ENCODE assay signal across 2 cellular contexts in the genomic region with DNA sequence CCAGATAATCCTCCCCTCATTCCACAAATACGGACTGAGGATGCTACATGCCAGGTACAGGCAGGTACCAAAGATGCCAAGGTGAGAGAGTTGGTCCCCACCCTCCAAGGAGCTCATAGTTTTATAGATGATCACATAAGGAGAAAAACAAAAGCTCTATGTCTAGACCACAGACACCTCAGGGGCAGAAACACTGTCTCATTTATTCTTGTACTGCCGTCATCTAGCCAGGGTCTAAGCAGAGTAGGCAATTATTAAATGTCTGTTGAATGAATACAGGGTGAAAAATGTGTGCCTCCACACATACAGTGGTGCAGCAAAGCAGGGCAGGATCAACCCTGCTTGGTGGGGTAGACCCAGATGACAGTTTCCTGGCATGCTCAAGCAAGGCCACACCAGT.
TF ChIP-seq lines count a peak whose summit lies in the region.

No MANE protein-coding gene starts in this region.

TF ChIP-seq in IMR-90, 13 proteins besides CTCF, POLR2A, EP300 and RAD21:
- TF ChIP-seq RCOR1 (IDR thresholded peaks at IDR 0.05; ENCODE audit: insufficient replicate concordance, low read length): no peak
- TF ChIP-seq, protein P1, sequence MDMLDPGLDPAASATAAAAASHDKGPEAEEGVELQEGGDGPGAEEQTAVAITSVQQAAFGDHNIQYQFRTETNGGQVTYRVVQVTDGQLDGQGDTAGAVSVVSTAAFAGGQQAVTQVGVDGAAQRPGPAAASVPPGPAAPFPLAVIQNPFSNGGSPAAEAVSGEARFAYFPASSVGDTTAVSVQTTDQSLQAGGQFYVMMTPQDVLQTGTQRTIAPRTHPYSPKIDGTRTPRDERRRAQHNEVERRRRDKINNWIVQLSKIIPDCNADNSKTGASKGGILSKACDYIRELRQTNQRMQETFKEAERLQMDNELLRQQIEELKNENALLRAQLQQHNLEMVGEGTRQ (IDR thresholded peaks at IDR 0.05; ENCODE audit: low read depth, low read length): no peak
- no peak for TF ChIP-seq MXI1 (IDR thresholded peaks at IDR 0.05; ENCODE audit: borderline replicate concordance, low read depth, low read length)
- TF ChIP-seq, protein P2, sequence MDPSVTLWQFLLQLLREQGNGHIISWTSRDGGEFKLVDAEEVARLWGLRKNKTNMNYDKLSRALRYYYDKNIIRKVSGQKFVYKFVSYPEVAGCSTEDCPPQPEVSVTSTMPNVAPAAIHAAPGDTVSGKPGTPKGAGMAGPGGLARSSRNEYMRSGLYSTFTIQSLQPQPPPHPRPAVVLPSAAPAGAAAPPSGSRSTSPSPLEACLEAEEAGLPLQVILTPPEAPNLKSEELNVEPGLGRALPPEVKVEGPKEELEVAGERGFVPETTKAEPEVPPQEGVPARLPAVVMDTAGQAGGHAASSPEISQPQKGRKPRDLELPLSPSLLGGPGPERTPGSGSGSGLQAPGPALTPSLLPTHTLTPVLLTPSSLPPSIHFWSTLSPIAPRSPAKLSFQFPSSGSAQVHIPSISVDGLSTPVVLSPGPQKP (IDR thresholded peaks at IDR 0.05; ENCODE audit: borderline replicate concordance, low read depth, low read length): no peak
- no peak for TF ChIP-seq NFE2L2 (IDR thresholded peaks at IDR 0.05; ENCODE audit: low read depth, low read length)
- no peak for TF ChIP-seq MAFK (IDR thresholded peaks at IDR 0.05; ENCODE audit: low read depth, low read length)
- no peak for TF ChIP-seq MAZ (IDR thresholded peaks at IDR 0.05; ENCODE audit: borderline replicate concordance, low read depth, low read length)
- TF ChIP-seq BHLHE40 (IDR thresholded peaks at IDR 0.05; ENCODE audit: low read depth, low read length): no peak
- no peak for TF ChIP-seq SMC3 (IDR thresholded peaks at IDR 0.05; ENCODE audit: low read depth, low read length)
- no peak for TF ChIP-seq FOS (IDR thresholded peaks at IDR 0.05; ENCODE audit: low read depth, low read length)
- no peak for TF ChIP-seq CEBPB (IDR thresholded peaks at IDR 0.05; ENCODE audit: low read depth, low read length)
- no peak for TF ChIP-seq CHD1 (IDR thresholded peaks at IDR 0.05; ENCODE audit: low read depth, low read length)
- TF ChIP-seq RFX5 (IDR thresholded peaks at IDR 0.05; ENCODE audit: low read depth, low read length): no peak

TF ChIP-seq in K562, 482 proteins besides CTCF, POLR2A, EP300 and RAD21:
- TF ChIP-seq ELF2 (CRISPR knock-in tag; IDR thresholded peaks at IDR 0.05) (0 out of 2 replicates have a peak, but pooled peaks have one; percentile 37), RHOXF2B (CRISPR knock-in tag; conservative IDR thresholded peaks at IDR 0.05) (no peak)
